Comparison of ENCODE assay signal across 27 cellular contexts in the genomic region with DNA sequence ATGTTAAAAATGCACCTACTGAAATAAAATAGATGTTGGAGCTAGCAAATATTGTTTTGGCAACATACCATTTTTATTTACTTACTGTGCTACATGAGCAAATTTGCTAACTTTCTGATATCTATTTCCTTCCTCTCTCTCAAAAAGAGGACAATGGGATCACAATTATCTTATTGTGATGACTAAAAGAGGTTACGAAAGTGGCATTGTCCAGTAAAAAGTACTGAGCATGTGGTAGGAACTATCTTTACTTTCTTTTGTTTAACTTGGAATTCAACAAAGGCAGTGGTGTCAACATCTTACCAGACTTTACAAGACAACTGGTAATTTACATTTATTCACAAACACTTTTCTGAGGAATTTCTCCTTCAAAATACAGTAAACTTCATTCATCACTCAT.
A peak's percentile ranks its signal among the peaks of the same experiment; 100 is the strongest.
DNase-seq lines count a peak whose midpoint lies in the region; ATAC-seq, FAIRE-seq and TF ChIP-seq lines count a peak whose summit lies in the region.
"Had no signal": no experiment of that assay in that cellular context is flagged by ENCODE, and none has a peak within 500 bp of the region (broad histone marks: within the 10 kb centered on the region; RNA-seq: fewer than 3 reads in every experiment).

No MANE protein-coding gene starts in this region.

- POLR2A ChIA-PET in HepG2 (lab: Yijun Ruan, JAX), result no interaction called here

- TF ChIP-seq POLR2A in right lobe of liver (IDR thresholded peaks at IDR 0.05), result no peak
- no peak for TF ChIP-seq POLR2A in HepG2 (IDR thresholded peaks at IDR 0.05; ENCODE audit: insufficient read depth in 1 of 2, low read depth in 2 of 2, low read length in 2 of 2)

- peak; percentile 25 to 70 (median 42) for ATAC-seq in right lobe of liver
- ATAC-seq in HepG2, result no peak
- ATAC-seq: A549, GM12878 had no signal

- H3K4me1 ChIP-seq in right lobe of liver, result no peaks in the 10 kb centered on the region
- no peaks in the 10 kb centered on the region for H3K4me1 ChIP-seq in HepG2 (ENCODE audit: insufficient read depth, low read length)
- H3K4me1 ChIP-seq in osteoblast (ENCODE audit: insufficient read depth, low read length), result no peaks in the 10 kb centered on the region
- H3K4me1 ChIP-seq in tibial artery, result no peaks in the 10 kb centered on the region
- H3K4me1 ChIP-seq: A549, BE2C had no signal

- H3K79me2 ChIP-seq in HepG2 (ENCODE audit: insufficient read depth, low read length), result no peaks in the 10 kb centered on the region
- H3K79me2 ChIP-seq in osteoblast (ENCODE audit: insufficient read depth, low read length), result no peaks in the 10 kb centered on the region

- WGBS in right lobe of liver (ENCODE audit: insufficient coverage, low coverage, low lambda C conversion rate, missing lambda C conversion rate), result 29% methylated on average over 1 of the region's 1 CpG
- 24% methylated on average over 1 of the region's 1 CpG for WGBS in HepG2 (ENCODE audit: low lambda C conversion rate)

- no TSS peak for BruUV-seq in HepG2 (replicated peaks; lab: Mats Ljungman, UMichigan)

- H3K4me2 ChIP-seq in HepG2 (ENCODE audit: low read depth, low read length), result no peak overlapping the region
- H3K4me2 ChIP-seq in osteoblast (ENCODE audit: insufficient read depth, low read length), result no peak overlapping the region
- H3K4me2 ChIP-seq: A549 had no signal

- TF ChIP-seq RAD21 in HepG2 (CRISPR knock-in tag; IDR thresholded peaks at IDR 0.05), result no peak

- H3K27me3 ChIP-seq in right lobe of liver (no peaks in the 10 kb centered on the region), HepG2 (ENCODE audit: control insufficient read depth in 1 of 2, insufficient read depth in 2 of 2, low read length in 2 of 2) (no peaks in the 10 kb centered on the region), osteoblast (ENCODE audit: insufficient read depth, low read length) (no peaks in the 10 kb centered on the region), tibial artery (no peaks in the 10 kb centered on the region)
- H3K27me3 ChIP-seq: BE2C; BLaER1 treated with 17β-estradiol and CSF1 and Interleukin-3, amounts not matched to agents 10 nM and 100 nM had no signal

- CTCF ChIA-PET in HepG2 (lab: Yijun Ruan, JAX; ENCODE audit: low intra/inter-chr PET ratio, low total read pairs), result no interaction called here

- H3K36me3 ChIP-seq in right lobe of liver, result no peaks in the 10 kb centered on the region
- H3K36me3 ChIP-seq in HepG2 (replicated peaks in 1 of 2; ENCODE audit: control insufficient read depth in 1 of 2, insufficient read depth in 2 of 2, low read length in 2 of 2), result no peaks in the 10 kb centered on the region
- no peaks in the 10 kb centered on the region for H3K36me3 ChIP-seq in osteoblast (ENCODE audit: insufficient read depth, low read length)
- H3K36me3 ChIP-seq in tibial artery, result no peaks in the 10 kb centered on the region
- H3K36me3 ChIP-seq: BE2C; BLaER1 treated with 17β-estradiol and CSF1 and Interleukin-3, amounts not matched to agents 10 nM and 100 nM; HAP-1 had no signal

- H4K20me1 ChIP-seq in HepG2 (ENCODE audit: insufficient read depth, low read length) (no peaks in the 10 kb centered on the region), osteoblast (ENCODE audit: insufficient read depth, low read length) (no peaks in the 10 kb centered on the region)
- H4K20me1 ChIP-seq: BLaER1 treated with 17β-estradiol and CSF1 and Interleukin-3, amounts not matched to agents 10 nM and 100 nM had no signal

- TF ChIP-seq EP300 in HepG2 (IDR thresholded peaks at IDR 0.05; ENCODE audit: low read depth in 2 of 2, low read length in 2 of 2) (no peak), HepG2 (CRISPR knock-in tag; IDR thresholded peaks at IDR 0.05; ENCODE audit: borderline replicate concordance) (no peak)

- no peak for FAIRE-seq in HepG2 (lab: Jason Lieb, UNC)
- FAIRE-seq: A549, D721Med, GM12878, GM19239, H54 had no signal

- no peak overlapping the region for H3K9ac ChIP-seq in HepG2 (ENCODE audit: insufficient read depth, low read depth, low read length)
- H3K9ac ChIP-seq: BLaER1 treated with 17β-estradiol and CSF1 and Interleukin-3, amounts not matched to agents 10 nM and 100 nM had no signal

- H3K4me3 ChIP-seq in right lobe of liver (no peak overlapping the region), HepG2 (replicated peaks in 1 of 3; ENCODE audit: insufficient read depth in 1 of 3, low read depth in 2 of 3, low read length in 3 of 3) (no peak overlapping the region), osteoblast (ENCODE audit: insufficient read depth, low read length) (no peak overlapping the region), tibial artery (no peak overlapping the region)
- H3K4me3 ChIP-seq: A549; BLaER1 treated with 17β-estradiol and CSF1 and Interleukin-3, amounts not matched to agents 10 nM and 100 nM; GM12878; HAP-1 had no signal

- no peak for DNase-seq in right lobe of liver
- no peak for DNase-seq in HepG2 (ENCODE audit: low spot score)
- peak; percentile 9 to 30 for DNase-seq in dermis microvascular lymphatic vessel endothelial cell (ENCODE audit: low read depth in 2 of 2)
- peak; percentile 18 for DNase-seq in foreskin melanocyte
- peak; percentile 14 for DNase-seq in renal cortical epithelial cell (ENCODE audit: low read depth)
- DNase-seq in osteoblast (ENCODE audit: insufficient read length, low spot score, missing footprints), result no peak
- no peak for DNase-seq in cerebellum (ENCODE audit: low spot score)
- no peak for DNase-seq in tibial artery
- DNase-seq: 8988T; ACHN; AML-193; BE2C; CD4-positive, alpha-beta T cell; CD8-positive, alpha-beta memory T cell; DMS 273 treated with DMSO at 0.1 percent for 48 hours; DMS79; EL; GDM1; GOT3; HFFc6 had no signal

- H3K9me3 ChIP-seq in right lobe of liver, result no peaks in the 10 kb centered on the region
- H3K9me3 ChIP-seq in HepG2 (ENCODE audit: low read length), result peaks cover 15% of the 10 kb centered on the region
- H3K9me3 ChIP-seq in osteoblast (ENCODE audit: low read depth, low read length), result no peaks in the 10 kb centered on the region
- no peaks in the 10 kb centered on the region for H3K9me3 ChIP-seq in tibial artery
- H3K9me3 ChIP-seq: A549; BE2C; BLaER1 treated with 17β-estradiol and CSF1 and Interleukin-3, amounts not matched to agents 10 nM and 100 nM; HAP-1 had no signal

- in situ Hi-C loops in HepG2 (cut with HindIII; ENCODE audit: extremely low pct_ligation_motif_present, low pct_unique_long_range_greater_than_20kb), result no loop called here

- intact Hi-C loops in right lobe of liver (cut with DNase I) (no loop called here), HepG2 (cut with micrococcal nuclease; ENCODE audit: unreplicated experiment) (no loop called here), tibial artery (cut with DNase I; ENCODE audit: low total_unique reads) (no loop called here)

- H2AFZ ChIP-seq in HepG2 (ENCODE audit: low read length) (no peak overlapping the region), osteoblast (ENCODE audit: low read length) (no peak overlapping the region)

- H3K27ac ChIP-seq in right lobe of liver, result no peak overlapping the region
- no peak overlapping the region for H3K27ac ChIP-seq in HepG2 (ENCODE audit: extremely low read length, insufficient read depth, low read length)
- no peak overlapping the region for H3K27ac ChIP-seq in osteoblast (ENCODE audit: low read depth, low read length)
- H3K27ac ChIP-seq in tibial artery, result no peak overlapping the region
- H3K27ac ChIP-seq: A549; BLaER1 treated with 17β-estradiol and CSF1 and Interleukin-3, amounts not matched to agents 10 nM and 100 nM had no signal

- no peak for TF ChIP-seq CTCF in right lobe of liver (IDR thresholded peaks at IDR 0.05)
- TF ChIP-seq CTCF in HepG2 (CRISPR knock-in tag; IDR thresholded peaks at IDR 0.05), result no peak
- TF ChIP-seq CTCF in osteoblast (IDR thresholded peaks at IDR 0.05; ENCODE audit: extremely low read depth, low read depth, low read length), result no peak
- no peak for TF ChIP-seq CTCF in tibial artery (IDR thresholded peaks at IDR 0.05)

TF ChIP-seq in HepG2, 621 proteins besides CTCF, POLR2A, EP300 and RAD21:
- TF ChIP-seq ZNF432 (CRISPR knock-in tag; IDR thresholded peaks at IDR 0.05; ENCODE audit: borderline replicate concordance) (no peak), ZNF652 (CRISPR knock-in tag; IDR thresholded peaks at IDR 0.05; ENCODE audit: borderline replicate concordance, low read depth) (no peak), TCF7L2 (IDR thresholded peaks at IDR 0.05; ENCODE audit: low read depth, low read length) (no peak), CC2D1A (CRISPR knock-in tag; IDR thresholded peaks at IDR 0.05) (no peak)
- TF ChIP-seq, protein P1, sequence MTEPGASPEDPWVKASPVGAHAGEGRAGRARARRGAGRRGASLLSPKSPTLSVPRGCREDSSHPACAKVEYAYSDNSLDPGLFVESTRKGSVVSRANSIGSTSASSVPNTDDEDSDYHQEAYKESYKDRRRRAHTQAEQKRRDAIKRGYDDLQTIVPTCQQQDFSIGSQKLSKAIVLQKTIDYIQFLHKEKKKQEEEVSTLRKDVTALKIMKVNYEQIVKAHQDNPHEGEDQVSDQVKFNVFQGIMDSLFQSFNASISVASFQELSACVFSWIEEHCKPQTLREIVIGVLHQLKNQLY (CRISPR knock-in tag; IDR thresholded peaks at IDR 0.05), result no peak
- TF ChIP-seq, protein P2, sequence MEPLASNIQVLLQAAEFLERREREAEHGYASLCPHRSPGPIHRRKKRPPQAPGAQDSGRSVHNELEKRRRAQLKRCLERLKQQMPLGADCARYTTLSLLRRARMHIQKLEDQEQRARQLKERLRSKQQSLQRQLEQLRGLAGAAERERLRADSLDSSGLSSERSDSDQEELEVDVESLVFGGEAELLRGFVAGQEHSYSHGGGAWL (CRISPR knock-in tag; IDR thresholded peaks at IDR 0.05), result no peak
TF ChIP-seq in HepG2: peak in this region for 0.

Comparison
In these comparisons a context has a peak if more than half of its experiments do, and no peak if none do; other contexts are left out.
1. DNase-seq: peak in dermis microvascular lymphatic vessel endothelial cell (2 of 2), foreskin melanocyte (single experiment) and renal cortical epithelial cell (single experiment); none in right lobe of liver (0 of 3), HepG2 (single experiment), osteoblast (single experiment), cerebellum (single experiment) and tibial artery (0 of 2).